18 cellular contexts compared by ENCODE assay signal in the genomic region with DNA sequence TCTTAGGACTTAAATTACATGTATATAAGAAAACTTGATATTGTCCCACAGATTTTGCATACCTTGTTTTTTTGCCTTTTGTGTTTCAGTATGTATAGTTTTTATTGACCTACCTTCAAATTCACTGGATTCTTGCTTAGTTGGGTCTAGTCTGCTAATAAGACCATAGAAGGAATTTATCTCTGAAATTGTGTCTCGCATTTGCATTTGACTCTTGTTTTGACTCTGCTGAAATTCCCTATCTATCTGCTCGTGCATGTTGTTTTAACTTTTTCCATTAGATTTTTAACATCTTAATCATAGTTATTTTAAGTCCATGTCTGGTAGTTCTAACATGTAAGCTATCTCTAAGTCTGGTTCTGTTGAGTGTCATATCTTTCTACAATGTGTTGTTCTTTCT.
DNase-seq lines count a peak whose midpoint lies in the region; ATAC-seq, FAIRE-seq and TF ChIP-seq lines count a peak whose summit lies in the region.
"Had no signal": no experiment of that assay in that cellular context is flagged by ENCODE, and none has a peak within 500 bp of the region (broad histone marks: within the 10 kb centered on the region; RNA-seq: fewer than 3 reads in every experiment).

No MANE protein-coding gene starts in this region.

- H3K9me3 ChIP-seq in OCI-LY3 (ENCODE audit: insufficient read depth, low read length), result 0 out of 2 replicates have a peak, but pooled peaks cover 5% of the 10 kb centered on the region
- H3K9me3 ChIP-seq: Caco-2 had no signal

- no peaks in the 10 kb centered on the region for H4K20me1 ChIP-seq in OCI-LY3 (ENCODE audit: insufficient read depth, low read length)

- no peak overlapping the region for H2AFZ ChIP-seq in OCI-LY3 (ENCODE audit: low read depth, low read length)

- H3K9ac ChIP-seq in OCI-LY3 (ENCODE audit: low read length), result no peak overlapping the region

- H3K27me3 Mint-ChIP-seq in stimulated activated naive B cell treated with anti-CD40 and anti-IgM and Interleukin-4, amounts not matched to agents 10 μg/mL and 1 μg/mL and 100 μg/mL, for 72 hours, result peaks cover 9 to 14% of the 10 kb centered on the region in 2 donors

- no peak for DNase-seq in GM12891 (ENCODE audit: insufficient read length, low spot score)
- DNase-seq in stimulated activated naive B cell treated with anti-CD40 and anti-IgM and Interleukin-4, amounts not matched to agents 10 μg/mL and 1 μg/mL and 100 μg/mL, for 72 hours, result no peak
- DNase-seq in stimulated activated CD4-positive, alpha-beta T cell treated with anti-CD3 and anti-CD28 coated beads, Interleukin-2, amount 100 ng/mL, for 24 hours, result no peak
- DNase-seq in NCI-H524 treated with DMSO at 0.1 percent for 48 hours (lab: John Stamatoyannopoulos, UW), result no peak
- DNase-seq: 8988T; C1 segment of cervical spinal cord; Caco-2; CD4-positive, alpha-beta memory T cell; DMS153; DND-41; GOT3; HCEC 1CT had no signal

- no peaks in the 10 kb centered on the region for H3K9me3 Mint-ChIP-seq in stimulated activated naive B cell treated with anti-CD40 and anti-IgM and Interleukin-4, amounts not matched to agents 10 μg/mL and 1 μg/mL and 100 μg/mL, for 72 hours
- H3K9me3 Mint-ChIP-seq: CD4-positive, alpha-beta memory T cell had no signal

- no peak overlapping the region for H3K4me3 ChIP-seq in OCI-LY3 (ENCODE audit: low read length)

- peak overlapping the region; percentile 23 for H3K4me2 ChIP-seq in OCI-LY3 (ENCODE audit: low read length)

- H3K4me1 Mint-ChIP-seq in stimulated activated naive B cell treated with anti-CD40 and anti-IgM and Interleukin-4, amounts not matched to agents 10 μg/mL and 1 μg/mL and 100 μg/mL, for 72 hours, result peaks cover 0 to 6% of the 10 kb centered on the region in 2 donors
- H3K4me1 Mint-ChIP-seq: CD4-positive, alpha-beta memory T cell had no signal

- no peaks in the 10 kb centered on the region for H3K79me2 ChIP-seq in OCI-LY3 (ENCODE audit: low read length)

- H3K27me3 ChIP-seq in OCI-LY3 (ENCODE audit: low read depth, low read length), result no peaks in the 10 kb centered on the region

- no peak overlapping the region for H3K4me3 Mint-ChIP-seq in stimulated activated naive B cell treated with anti-CD40 and anti-IgM and Interleukin-4, amounts not matched to agents 10 μg/mL and 1 μg/mL and 100 μg/mL, for 72 hours
- H3K4me3 Mint-ChIP-seq: CD4-positive, alpha-beta memory T cell had no signal

- peak overlapping the region; percentile 65 for H3K27ac Mint-ChIP-seq in stimulated activated naive B cell treated with anti-CD40 and anti-IgM and Interleukin-4, amounts not matched to agents 10 μg/mL and 1 μg/mL and 100 μg/mL, for 72 hours
- H3K27ac Mint-ChIP-seq: CD4-positive, alpha-beta memory T cell had no signal

- no peaks in the 10 kb centered on the region for H3K36me3 Mint-ChIP-seq in stimulated activated naive B cell treated with anti-CD40 and anti-IgM and Interleukin-4, amounts not matched to agents 10 μg/mL and 1 μg/mL and 100 μg/mL, for 72 hours
- H3K36me3 Mint-ChIP-seq: CD4-positive, alpha-beta memory T cell had no signal

- H3K36me3 ChIP-seq in OCI-LY3 (replicated peaks; ENCODE audit: low read depth, low read length), result peaks cover 7% of the 10 kb centered on the region

- peak; percentile 51 for ATAC-seq in GM21529 (IDR thresholded peaks at IDR 0.05; ENCODE audit: unreplicated experiment)
- peak; percentile 66 to 82 for ATAC-seq in stimulated activated naive B cell treated with anti-CD40 and anti-IgM and Interleukin-4, amounts not matched to agents 10 μg/mL and 1 μg/mL and 100 μg/mL, for 72 hours (replicated peaks)
- no peak for ATAC-seq in HG03565 (IDR thresholded peaks at IDR 0.05; ENCODE audit: unreplicated experiment)

- TF ChIP-seq CTCF in OCI-LY3 (IDR thresholded peaks at IDR 0.05; ENCODE audit: low read depth, low read length), result no peak

- FAIRE-seq in GM12891 (lab: Jason Lieb, UNC), result no peak
- FAIRE-seq: G401.6, GM12892, H54 had no signal

- H3K27ac ChIP-seq in OCI-LY3 (ENCODE audit: low read length), result peak overlapping the region; percentile 41; the same call in 1 of the 2 replicates

- TF ChIP-seq POLR2A in GM12891 (IDR thresholded peaks at IDR 0.05; ENCODE audit: low read depth, low read length), result no peak

- H3K4me1 ChIP-seq in OCI-LY3 (ENCODE audit: low read length), result peaks cover 19% of the 10 kb centered on the region
- H3K4me1 ChIP-seq: Caco-2 had no signal

TF ChIP-seq in GM12891, 5 proteins besides CTCF, POLR2A, EP300 and RAD21:
- TF ChIP-seq POU2F2 (IDR thresholded peaks at IDR 0.05; ENCODE audit: low read depth, low read length) (peak; percentile 45; the same call in 1 of the 2 replicates), SPI1 (IDR thresholded peaks at IDR 0.05; ENCODE audit: low read depth, low read length) (no peak)
